1 cellular context compared by ENCODE assay signal in genomic region chr2:70897203-70897976, GRCh38.
A peak's percentile ranks its signal among the peaks of the same experiment; 100 is the strongest.
TF ChIP-seq lines count a peak whose summit lies in the region.

No MANE protein-coding gene starts in this region.

TF ChIP-seq in H1, 55 proteins besides CTCF, POLR2A, EP300 and RAD21:
- TF ChIP-seq RFX5 (IDR thresholded peaks at IDR 0.05; ENCODE audit: borderline replicate concordance, low read depth, low read length) = no peak
- TF ChIP-seq EGR1 (IDR thresholded peaks at IDR 0.05; ENCODE audit: borderline replicate concordance, low read depth, low read length) = no peak
- TF ChIP-seq RNF2 (IDR thresholded peaks at IDR 0.05; ENCODE audit: borderline replicate concordance, low read depth, low read length, missing control alignments, poor library complexity, severe bottlenecking) = peak; percentile 62
- peak; percentile 27 for TF ChIP-seq KDM4A (IDR thresholded peaks at IDR 0.05; ENCODE audit: low read depth, low read length, severe bottlenecking)
- TF ChIP-seq CHD2 (IDR thresholded peaks at IDR 0.05; ENCODE audit: low read length) = no peak
- 0 out of 2 replicates have a peak, but pooled peaks have one; percentile 11 for TF ChIP-seq RBBP5 (IDR thresholded peaks at IDR 0.05; ENCODE audit: borderline replicate concordance, low read depth, low read length)
- peak; percentile 90 for TF ChIP-seq EZH2 (IDR thresholded peaks at IDR 0.05; ENCODE audit: low read depth, low read length, severe bottlenecking)
- TF ChIP-seq SUZ12 (IDR thresholded peaks at IDR 0.05; ENCODE audit: low read length) = peak; percentile 97
- peak; percentile 46 for TF ChIP-seq ASH2L (IDR thresholded peaks at IDR 0.05; ENCODE audit: low read length)
- TF ChIP-seq SIX5 (IDR thresholded peaks at IDR 0.05; ENCODE audit: low read depth, low read length) = no peak
- TF ChIP-seq ATF2 (IDR thresholded peaks at IDR 0.05; ENCODE audit: low read length) = no peak
- TF ChIP-seq CBX8 (IDR thresholded peaks at IDR 0.05; ENCODE audit: borderline replicate concordance, low read depth, low read length) = no peak; the same call in 1 of the 2 replicates
TF ChIP-seq in H1: peak in this region for 6.
